Comparison of ENCODE assay signal across 8 cellular contexts in the genomic region with DNA sequence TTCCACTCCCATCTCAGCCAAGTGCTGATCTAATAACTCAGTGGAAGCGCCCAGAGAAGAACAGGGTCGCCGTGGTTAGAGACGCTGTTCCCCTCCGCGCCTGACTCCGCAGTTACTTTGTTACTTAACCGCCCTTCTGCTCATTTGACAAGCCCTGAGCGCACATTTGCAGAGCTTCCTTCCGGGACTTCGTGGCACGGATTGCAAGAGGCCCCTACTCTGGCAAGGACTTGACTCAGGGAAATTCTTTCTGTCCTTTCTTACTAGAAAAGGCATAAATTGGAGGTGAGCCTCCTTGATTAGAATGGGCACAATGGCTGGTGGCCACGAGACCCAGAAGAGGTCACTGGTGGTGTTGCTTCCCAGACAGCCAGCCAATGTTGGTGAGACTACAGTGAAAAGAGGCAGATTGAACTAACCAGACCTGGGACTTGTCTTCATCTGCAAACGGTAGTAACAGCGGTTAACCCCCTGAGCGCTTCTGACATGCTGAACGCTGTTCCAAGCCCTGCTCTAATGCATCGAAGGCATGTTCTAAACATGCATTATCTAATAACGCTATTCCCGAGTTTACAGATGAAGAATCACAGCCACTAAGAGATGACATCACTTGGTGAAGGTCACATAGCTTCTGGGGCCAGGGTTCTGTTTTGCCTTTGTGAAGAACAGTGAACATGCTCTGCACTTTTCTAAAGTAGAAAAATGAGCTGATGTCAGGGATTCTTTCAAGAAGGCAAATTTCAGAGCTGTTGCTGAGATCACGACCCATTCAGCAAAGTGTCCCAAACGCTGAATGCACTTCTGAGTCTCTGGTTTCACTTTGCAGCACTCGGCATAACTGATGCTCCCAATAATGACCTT. TPM values are rescaled to one million over a fixed set of nuclear protein-coding genes. Genes with fewer than 3 reads are reported as not detected.
DNase-seq lines count a peak whose midpoint lies in the region; ATAC-seq lines count a peak whose summit lies in the region.

No MANE protein-coding gene starts in this region.

- H3K4me3 Mint-ChIP-seq in stimulated activated naive CD8-positive, alpha-beta T cell treated with anti-CD3 and anti-CD28 coated beads, Interleukin-15, amount 100 ng/mL, for 72 hours, result peak overlapping the region; percentile 83 to 86

- peaks cover 24% of the 10 kb centered on the region for H3K4me1 Mint-ChIP-seq in stimulated activated naive CD8-positive, alpha-beta T cell treated with anti-CD3 and anti-CD28 coated beads, Interleukin-15, amount 100 ng/mL, for 72 hours

- peak; percentile 85 for ATAC-seq in stimulated activated naive CD8-positive, alpha-beta T cell treated with anti-CD3 and anti-CD28 coated beads, Interleukin-15, amount 100 ng/mL, for 72 hours
- no peak for ATAC-seq in HG03469 (IDR thresholded peaks at IDR 0.05; ENCODE audit: unreplicated experiment)
- no peak for ATAC-seq in GM21390 (IDR thresholded peaks at IDR 0.05; ENCODE audit: unreplicated experiment)

- H3K9me3 Mint-ChIP-seq in stimulated activated naive CD8-positive, alpha-beta T cell treated with anti-CD3 and anti-CD28 coated beads, Interleukin-15, amount 100 ng/mL, for 72 hours, result no peaks in the 10 kb centered on the region

- peak overlapping the region; percentile 23 for H3K27ac ChIP-seq in angular gyrus (ENCODE audit: low read depth, low read length)

- DNase-seq in GDM1 (lab: John Stamatoyannopoulos, UW) (peak; percentile 86), T follicular helper cell (ENCODE audit: low read depth) (peak; percentile 38), mucosa of gallbladder (ENCODE audit: low spot score) (peak; percentile 26), AG08396 (ENCODE audit: low spot score) (no peak)
- peak; percentile 49 to 52 for DNase-seq in stimulated activated naive CD8-positive, alpha-beta T cell treated with anti-CD3 and anti-CD28 coated beads, Interleukin-15, amount 100 ng/mL, for 72 hours

- H3K27ac Mint-ChIP-seq in stimulated activated naive CD8-positive, alpha-beta T cell treated with anti-CD3 and anti-CD28 coated beads, Interleukin-15, amount 100 ng/mL, for 72 hours, result peak overlapping the region; percentile 90 to 95

- H3K27me3 Mint-ChIP-seq in stimulated activated naive CD8-positive, alpha-beta T cell treated with anti-CD3 and anti-CD28 coated beads, Interleukin-15, amount 100 ng/mL, for 72 hours, result no peaks in the 10 kb centered on the region

RNA-seq across cellular contexts. Expression of a gene that starts 55.8 kb away (rescaled TPM):
- total RNA-seq in mucosa of gallbladder, result 165 TPM
